ENCODE assay signal across 10 cellular contexts in genomic region chr7:127413962-127414361, GRCh38. TPM values are rescaled to one million over a fixed set of nuclear protein-coding genes. Genes with fewer than 3 reads are reported as not detected.
DNase-seq lines count a peak whose midpoint lies in the region; ATAC-seq and TF ChIP-seq lines count a peak whose summit lies in the region.
"Had no signal": no experiment of that assay in that cellular context is flagged by ENCODE, and none has a peak within 500 bp of the region (broad histone marks: within the 10 kb centered on the region; RNA-seq: fewer than 3 reads in every experiment).

No MANE protein-coding gene starts in this region.

- H3K27me3 Mint-ChIP-seq in activated naive CD8-positive, alpha-beta T cell treated with anti-CD3 and anti-CD28 coated beads, Interleukin-2, amount 50 U/mL, for 24 hours = no peaks in the 10 kb centered on the region

- no peak for DNase-seq in activated naive CD8-positive, alpha-beta T cell treated with anti-CD3 and anti-CD28 coated beads, Interleukin-2, amount 50 U/mL, for 24 hours
- DNase-seq in GM10266 (ENCODE audit: extremely low spot score) (no peak), GM23248 (no peak), HuH-7.5 (ENCODE audit: low spot score) (no peak), erythroblast (lab: John Stamatoyannopoulos, UW) (no peak)
- DNase-seq: ovary had no signal

- peak overlapping the region; percentile 20 for H3K4me3 Mint-ChIP-seq in activated naive CD8-positive, alpha-beta T cell treated with anti-CD3 and anti-CD28 coated beads, Interleukin-2, amount 50 U/mL, for 24 hours

- H3K36me3 Mint-ChIP-seq in activated naive CD8-positive, alpha-beta T cell treated with anti-CD3 and anti-CD28 coated beads, Interleukin-2, amount 50 U/mL, for 24 hours (ENCODE audit: low read depth) = no peaks in the 10 kb centered on the region

- H3K4me1 Mint-ChIP-seq in activated naive CD8-positive, alpha-beta T cell treated with anti-CD3 and anti-CD28 coated beads, Interleukin-2, amount 50 U/mL, for 24 hours = peaks cover 68% of the 10 kb centered on the region

- no peak for TF ChIP-seq POLR2A in erythroblast (IDR thresholded peaks at IDR 0.05; ENCODE audit: low read length)

- no peak overlapping the region for H3K4me2 ChIP-seq in GM23248 (ENCODE audit: unreplicated experiment)

- H3K9me2 ChIP-seq in GM23248 (ENCODE audit: insufficient read depth) = no peaks in the 10 kb centered on the region

- no peaks in the 10 kb centered on the region for H3K4me1 ChIP-seq in GM23248 (ENCODE audit: insufficient read depth)
- H3K4me1 ChIP-seq: breast epithelium had no signal

- no peaks in the 10 kb centered on the region for H3K79me2 ChIP-seq in GM23248 (ENCODE audit: insufficient read depth)

- H3K9me3 Mint-ChIP-seq in activated naive CD8-positive, alpha-beta T cell treated with anti-CD3 and anti-CD28 coated beads, Interleukin-2, amount 50 U/mL, for 24 hours = peaks cover 4% of the 10 kb centered on the region

- no peak overlapping the region for H3K4me3 ChIP-seq in GM23248
- H3K4me3 ChIP-seq: breast epithelium, ovary had no signal

- peak overlapping the region; percentile 63 for H3K27ac Mint-ChIP-seq in activated naive CD8-positive, alpha-beta T cell treated with anti-CD3 and anti-CD28 coated beads, Interleukin-2, amount 50 U/mL, for 24 hours

- no peak overlapping the region for H2AFZ ChIP-seq in GM23248

- no peak overlapping the region for H3K9ac ChIP-seq in GM23248

- peaks cover 9% of the 10 kb centered on the region; the same call in 1 of the 2 replicates for H3K27me3 ChIP-seq in GM23248 (replicated peaks; ENCODE audit: insufficient read depth)
- H3K27me3 ChIP-seq: breast epithelium, ovary had no signal

- no peaks in the 10 kb centered on the region for H4K20me1 ChIP-seq in GM23248 (ENCODE audit: insufficient read depth)

- in situ Hi-C loops in GM23248 (cut with MboI) = no loop called here

- H3K36me3 ChIP-seq in GM23248 (ENCODE audit: low read depth) = no peaks in the 10 kb centered on the region
- H3K36me3 ChIP-seq: breast epithelium, ovary had no signal

- no peaks in the 10 kb centered on the region for H3K9me3 ChIP-seq in GM23248 (ENCODE audit: low read depth)
- H3K9me3 ChIP-seq: breast epithelium, ovary had no signal

- no peak overlapping the region for H3K27ac ChIP-seq in GM23248
- H3K27ac ChIP-seq: breast epithelium, ovary had no signal

- TF ChIP-seq CTCF in GM10266 (IDR thresholded peaks at IDR 0.05; ENCODE audit: control insufficient read depth, insufficient read depth, low read depth, missing control alignments) = no peak

- 33 to 38% methylated on average over 2 of the region's 2 CpGs for WGBS in GM23248 (ENCODE audit: low coverage in 1 of 2, low lambda C conversion rate in 2 of 2, missing lambda C conversion rate in 2 of 2), 2 experiments

- ATAC-seq in GM18519 (IDR thresholded peaks at IDR 0.05; ENCODE audit: low FRiP score, unreplicated experiment) (peak; percentile 73), GM21528 (IDR thresholded peaks at IDR 0.05; ENCODE audit: low FRiP score, unreplicated experiment) (peak; percentile 50), HG03460 (IDR thresholded peaks at IDR 0.05; ENCODE audit: unreplicated experiment) (peak; percentile 63)
- ATAC-seq in activated naive CD8-positive, alpha-beta T cell treated with anti-CD3 and anti-CD28 coated beads, Interleukin-2, amount 50 U/mL, for 24 hours = peak; percentile 66

- no peaks in the 10 kb centered on the region for H3F3A ChIP-seq in GM23248 (ENCODE audit: insufficient read depth)

RNA-seq across cellular contexts. Expression of gene ZNF800, which starts 21.5 kb away (rescaled TPM):
- total RNA-seq in GM23248 (2014; rRNA removed; shearing (Covaris generic)) = 16.9 and 19.9 TPM in 2 replicates
- 20.3 and 20.8 TPM in 2 replicates for polyA plus RNA-seq in GM23248 (2016; fragmentation: Nextera tagmentation; extraction: Ambion mirVana)
